Comparison of ENCODE assay signal across 17 cellular contexts in genomic region chr12:88650715-88651114, GRCh38.
DNase-seq lines count a peak whose midpoint lies in the region; ATAC-seq and TF ChIP-seq lines count a peak whose summit lies in the region.
"Had no signal": no experiment of that assay in that cellular context is flagged by ENCODE, and none has a peak within 500 bp of the region (broad histone marks: within the 10 kb centered on the region; RNA-seq: fewer than 3 reads in every experiment).

No MANE protein-coding gene starts in this region.

- H3K27ac ChIP-seq in mesenchymal stem cell (ENCODE audit: low read length, poor library complexity, severe bottlenecking) (no peak overlapping the region), Karpas-422 (ENCODE audit: low read length) (no peak overlapping the region)
- H3K27ac ChIP-seq: hepatocyte had no signal

- no peaks in the 10 kb centered on the region for H3K9me3 Mint-ChIP-seq in stimulated activated effector memory CD8-positive, alpha-beta T cell treated with anti-CD3 and anti-CD28 coated beads, Interleukin-12 subunit alpha, Interleukin-12 subunit beta, amount 100 ng/mL, for 72 hours
- H3K9me3 Mint-ChIP-seq: activated naive CD8-positive, alpha-beta T cell treated with anti-CD3 and anti-CD28 coated beads, Interleukin-2, amount 10 ng/mL, durations not matched to agents 7 days and 5 days; activated T-cell treated with anti-CD3 and anti-CD28 coated beads, Interleukin-2, amount 50 U/mL, for 72 hours had no signal

- no peak overlapping the region for H2BK15ac ChIP-seq in mesenchymal stem cell (ENCODE audit: low read depth, poor library complexity, severe bottlenecking)

- no peak overlapping the region for H4K8ac ChIP-seq in mesenchymal stem cell (ENCODE audit: low read length)

- DNase-seq in AG10803 (ENCODE audit: low read depth): peak; percentile 86
- DNase-seq in LHCN-M2 (ENCODE audit: low read depth): peak; percentile 59
- DNase-seq in epithelial cell of proximal tubule (ENCODE audit: low read depth): peak; percentile 26
- peak; percentile 35 for DNase-seq in mesenchymal stem cell
- no peak for DNase-seq in stimulated activated effector memory CD8-positive, alpha-beta T cell treated with anti-CD3 and anti-CD28 coated beads, Interleukin-12 subunit alpha, Interleukin-12 subunit beta, amount 100 ng/mL, for 72 hours (ENCODE audit: low spot score in 2 of 2)
- no peak for DNase-seq in Right ventricle myocardium superior
- no peak for DNase-seq in Karpas-422
- DNase-seq: activated naive CD8-positive, alpha-beta T cell treated with anti-CD3 and anti-CD28 coated beads, Interleukin-2, amount 10 ng/mL, durations not matched to agents 7 days and 5 days; activated T-cell treated with anti-CD3 and anti-CD28 coated beads, Interleukin-2, amount 50 U/mL, for 72 hours; BE2C; DMS153; left colon; NCI-H187 treated with DMSO at 0.1 percent for 48 hours; NCI-H510A; stimulated activated naive CD4-positive, alpha-beta T cell had no signal

- no peak overlapping the region for H4K91ac ChIP-seq in mesenchymal stem cell (ENCODE audit: low read length)

- H3K36me3 ChIP-seq in mesenchymal stem cell (ENCODE audit: control insufficient read depth in 1 of 2, insufficient read depth in 2 of 2, low read depth in 1 of 2, low read length in 2 of 2) (no peaks in the 10 kb centered on the region), Karpas-422 (ENCODE audit: insufficient read depth, low read length) (no peaks in the 10 kb centered on the region)
- H3K36me3 ChIP-seq: BE2C had no signal

- no peak overlapping the region for H2BK120ac ChIP-seq in mesenchymal stem cell (ENCODE audit: low read depth, low read length)

- H3K4me3 Mint-ChIP-seq in stimulated activated effector memory CD8-positive, alpha-beta T cell treated with anti-CD3 and anti-CD28 coated beads, Interleukin-12 subunit alpha, Interleukin-12 subunit beta, amount 100 ng/mL, for 72 hours: no peak overlapping the region
- H3K4me3 Mint-ChIP-seq: activated naive CD8-positive, alpha-beta T cell treated with anti-CD3 and anti-CD28 coated beads, Interleukin-2, amount 10 ng/mL, durations not matched to agents 7 days and 5 days; activated T-cell treated with anti-CD3 and anti-CD28 coated beads, Interleukin-2, amount 50 U/mL, for 72 hours had no signal

- no peak overlapping the region for H3K14ac ChIP-seq in mesenchymal stem cell (ENCODE audit: low read length in 2 of 2)

- H3K27me3 ChIP-seq in mesenchymal stem cell (ENCODE audit: control insufficient read depth in 1 of 2, insufficient read depth in 1 of 2, low read length in 2 of 2) (no peaks in the 10 kb centered on the region), Karpas-422 (ENCODE audit: low read length) (no peaks in the 10 kb centered on the region)
- H3K27me3 ChIP-seq: BE2C, hepatocyte had no signal

- no peaks in the 10 kb centered on the region for H3K36me3 Mint-ChIP-seq in stimulated activated effector memory CD8-positive, alpha-beta T cell treated with anti-CD3 and anti-CD28 coated beads, Interleukin-12 subunit alpha, Interleukin-12 subunit beta, amount 100 ng/mL, for 72 hours
- H3K36me3 Mint-ChIP-seq: activated naive CD8-positive, alpha-beta T cell treated with anti-CD3 and anti-CD28 coated beads, Interleukin-2, amount 10 ng/mL, durations not matched to agents 7 days and 5 days had no signal

- H3K4me1 Mint-ChIP-seq in stimulated activated effector memory CD8-positive, alpha-beta T cell treated with anti-CD3 and anti-CD28 coated beads, Interleukin-12 subunit alpha, Interleukin-12 subunit beta, amount 100 ng/mL, for 72 hours: no peaks in the 10 kb centered on the region
- H3K4me1 Mint-ChIP-seq: activated naive CD8-positive, alpha-beta T cell treated with anti-CD3 and anti-CD28 coated beads, Interleukin-2, amount 10 ng/mL, durations not matched to agents 7 days and 5 days had no signal

- no peaks in the 10 kb centered on the region for H4K20me1 ChIP-seq in Karpas-422 (ENCODE audit: insufficient read depth, low read depth, low read length)

- no peak overlapping the region for H2AFZ ChIP-seq in mesenchymal stem cell (ENCODE audit: low read depth, low read length)
- no peak overlapping the region for H2AFZ ChIP-seq in Karpas-422 (ENCODE audit: low read length)
- H2AFZ ChIP-seq: hepatocyte had no signal

- no peaks in the 10 kb centered on the region for H3K9me2 ChIP-seq in Karpas-422 (replicated peaks; ENCODE audit: insufficient read depth, low read length)

- H3K4ac ChIP-seq in mesenchymal stem cell (ENCODE audit: low read depth in 1 of 2, low read length in 2 of 2): no peak overlapping the region

- H3K79me1 ChIP-seq in mesenchymal stem cell (replicated peaks; ENCODE audit: low read length, poor library complexity, severe bottlenecking): no peaks in the 10 kb centered on the region

- H3K4me3 ChIP-seq in AG10803 (ENCODE audit: low read length): no peak overlapping the region
- H3K4me3 ChIP-seq in epithelial cell of proximal tubule (ENCODE audit: low read depth, low read length): no peak overlapping the region
- H3K4me3 ChIP-seq in mesenchymal stem cell (ENCODE audit: insufficient read depth in 1 of 2, low read depth in 1 of 2, low read length in 2 of 2): no peak overlapping the region
- H3K4me3 ChIP-seq in Karpas-422 (ENCODE audit: low read length): no peak overlapping the region
- H3K4me3 ChIP-seq: hepatocyte had no signal

- no peak overlapping the region for H3K23ac ChIP-seq in mesenchymal stem cell (ENCODE audit: low read length in 2 of 2)

- H3K9me3 ChIP-seq in mesenchymal stem cell (ENCODE audit: control insufficient read depth, low read length) (no peaks in the 10 kb centered on the region), Karpas-422 (ENCODE audit: low read length) (no peaks in the 10 kb centered on the region)
- H3K9me3 ChIP-seq: BE2C had no signal

- no peak for ATAC-seq in stimulated activated effector memory CD8-positive, alpha-beta T cell treated with anti-CD3 and anti-CD28 coated beads, Interleukin-12 subunit alpha, Interleukin-12 subunit beta, amount 100 ng/mL, for 72 hours
- no peak for ATAC-seq in Right ventricle myocardium superior (ENCODE audit: poor library complexity)
- ATAC-seq in HG03520 (IDR thresholded peaks at IDR 0.05; ENCODE audit: unreplicated experiment): no peak
- ATAC-seq: activated T-cell treated with anti-CD3 and anti-CD28 coated beads, Interleukin-2, amount 50 U/mL, for 72 hours; left colon had no signal

- H3K27ac Mint-ChIP-seq in stimulated activated effector memory CD8-positive, alpha-beta T cell treated with anti-CD3 and anti-CD28 coated beads, Interleukin-12 subunit alpha, Interleukin-12 subunit beta, amount 100 ng/mL, for 72 hours: no peak overlapping the region
- H3K27ac Mint-ChIP-seq: activated naive CD8-positive, alpha-beta T cell treated with anti-CD3 and anti-CD28 coated beads, Interleukin-2, amount 10 ng/mL, durations not matched to agents 7 days and 5 days; activated T-cell treated with anti-CD3 and anti-CD28 coated beads, Interleukin-2, amount 50 U/mL, for 72 hours had no signal

- no peak overlapping the region for H2AK5ac ChIP-seq in mesenchymal stem cell (ENCODE audit: low read length, severe bottlenecking)

- TF ChIP-seq CTCF in AG10803 (conservative IDR thresholded peaks at IDR 0.05; ENCODE audit: low read length) (no peak), epithelial cell of proximal tubule (conservative IDR thresholded peaks at IDR 0.05; ENCODE audit: low read depth, low read length) (no peak)

- no peak overlapping the region for H2BK12ac ChIP-seq in mesenchymal stem cell (ENCODE audit: low read length in 2 of 2)

- H3K9ac ChIP-seq in mesenchymal stem cell (ENCODE audit: low read length) (no peak overlapping the region), Karpas-422 (ENCODE audit: low read length) (no peak overlapping the region)

- intact Hi-C loops in Right ventricle myocardium superior (cut with DNase I): no loop called here

- no peak overlapping the region for H2BK5ac ChIP-seq in mesenchymal stem cell (ENCODE audit: low read depth, low read length, poor library complexity, severe bottlenecking)

- H3K4me1 ChIP-seq in mesenchymal stem cell (ENCODE audit: control insufficient read depth, insufficient read depth, low read depth, low read length) (no peaks in the 10 kb centered on the region), Karpas-422 (ENCODE audit: low read length) (no peaks in the 10 kb centered on the region)
- H3K4me1 ChIP-seq: BE2C had no signal

- H3K79me2 ChIP-seq in Karpas-422 (ENCODE audit: low read length): no peaks in the 10 kb centered on the region
- H3K79me2 ChIP-seq: hepatocyte had no signal

- no peak overlapping the region for H3K18ac ChIP-seq in mesenchymal stem cell (ENCODE audit: low read depth in 1 of 2, low read length in 2 of 2)

- H3K4me2 ChIP-seq in mesenchymal stem cell (ENCODE audit: low read length, poor library complexity, severe bottlenecking) (no peak overlapping the region), Karpas-422 (ENCODE audit: low read depth, low read length, poor library complexity, severe bottlenecking) (no peak overlapping the region)
- H3K4me2 ChIP-seq: hepatocyte had no signal

Comparison
In these comparisons a context has a peak if more than half of its experiments do, and no peak if none do; other contexts are left out.
1. DNase-seq: peak in AG10803 (single experiment), LHCN-M2 (single experiment), epithelial cell of proximal tubule (single experiment) and mesenchymal stem cell (single experiment); none in stimulated activated effector memory CD8-positive, alpha-beta T cell treated with anti-CD3 and anti-CD28 coated beads, Interleukin-12 subunit alpha, Interleukin-12 subunit beta, amount 100 ng/mL, for 72 hours (0 of 2), Right ventricle myocardium superior (single experiment) and Karpas-422 (single experiment).